In the genomic region with DNA sequence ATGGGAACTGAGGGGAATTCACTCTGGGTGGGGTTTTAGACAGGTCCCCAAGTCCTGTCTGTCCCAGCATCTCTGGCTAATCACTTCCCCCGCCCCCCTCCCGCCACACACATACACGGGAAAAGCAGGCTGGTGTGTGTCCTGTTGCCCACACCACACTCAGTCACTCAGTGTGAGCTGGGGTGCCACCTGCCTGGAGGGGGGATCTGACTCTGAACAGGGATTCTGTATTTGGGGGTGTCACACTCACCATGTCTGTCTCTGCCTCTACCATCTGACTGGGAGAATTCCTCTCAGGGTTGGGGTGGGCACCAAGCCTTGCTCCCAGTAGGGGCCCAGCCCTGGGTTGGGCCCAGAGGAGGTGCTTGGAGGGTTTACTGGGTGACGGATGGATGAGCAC, we compare ENCODE assay signal across 10 cellular contexts. TPM values are rescaled to one million over a fixed set of nuclear protein-coding genes. Genes with fewer than 3 reads are reported as not detected.
DNase-seq lines count a peak whose midpoint lies in the region; ATAC-seq and TF ChIP-seq lines count a peak whose summit lies in the region.
"Had no signal": no experiment of that assay in that cellular context is flagged by ENCODE, and none has a peak within 500 bp of the region (broad histone marks: within the 10 kb centered on the region; RNA-seq: fewer than 3 reads in every experiment).

No MANE protein-coding gene starts in this region.

- peaks cover 6 to 14% of the 10 kb centered on the region in 2 donors for H3K36me3 Mint-ChIP-seq in activated T-cell treated with anti-CD3 and anti-CD28 coated beads, Interleukin-2, amount 50 U/mL, for 72 hours (ENCODE audit: insufficient read depth in 2 of 2)
- H3K36me3 Mint-ChIP-seq in activated CD8-positive, alpha-beta T cell treated with anti-CD3 and anti-CD28 coated beads, Interleukin-2, amount 10 ng/mL, durations not matched to agents 7 days and 5 days (ENCODE audit: low read depth) = peaks cover 51% of the 10 kb centered on the region
- H3K36me3 Mint-ChIP-seq in immature natural killer cell = peaks cover 4 to 5% (median 5%) of the 10 kb centered on the region in 3 donors
- H3K36me3 Mint-ChIP-seq in stimulated activated naive B cell treated with anti-CD40 and anti-IgM and Interleukin-4, amounts not matched to agents 10 μg/mL and 1 μg/mL and 100 μg/mL, for 72 hours = peaks cover 48 to 62% of the 10 kb centered on the region in 2 donors

- H3K27me3 ChIP-seq in sigmoid colon = no peaks in the 10 kb centered on the region

- H3K4me1 Mint-ChIP-seq in activated T-cell treated with anti-CD3 and anti-CD28 coated beads, Interleukin-2, amount 50 U/mL, for 72 hours (ENCODE audit: low read depth) = peaks cover 95% of the 10 kb centered on the region
- peaks cover 98% of the 10 kb centered on the region for H3K4me1 Mint-ChIP-seq in activated CD8-positive, alpha-beta T cell treated with anti-CD3 and anti-CD28 coated beads, Interleukin-2, amount 10 ng/mL, durations not matched to agents 7 days and 5 days (ENCODE audit: low read depth)
- H3K4me1 Mint-ChIP-seq in immature natural killer cell = peaks cover 98 to 99% of the 10 kb centered on the region in 2 donors
- H3K4me1 Mint-ChIP-seq in stimulated activated naive B cell treated with anti-CD40 and anti-IgM and Interleukin-4, amounts not matched to agents 10 μg/mL and 1 μg/mL and 100 μg/mL, for 72 hours = peaks cover 72 to 100% of the 10 kb centered on the region in 2 donors

- H3K27me3 Mint-ChIP-seq in activated T-cell treated with anti-CD3 and anti-CD28 coated beads, Interleukin-2, amount 50 U/mL, for 72 hours (ENCODE audit: low read depth) = no peaks in the 10 kb centered on the region
- H3K27me3 Mint-ChIP-seq in activated CD8-positive, alpha-beta T cell treated with anti-CD3 and anti-CD28 coated beads, Interleukin-2, amount 10 ng/mL, durations not matched to agents 7 days and 5 days (ENCODE audit: low read depth) = no peaks in the 10 kb centered on the region
- peaks cover 21 to 53% (median 30%) of the 10 kb centered on the region in 3 donors for H3K27me3 Mint-ChIP-seq in immature natural killer cell (ENCODE audit: low read depth in 3 of 3)
- no peaks in the 10 kb centered on the region for H3K27me3 Mint-ChIP-seq in stimulated activated naive B cell treated with anti-CD40 and anti-IgM and Interleukin-4, amounts not matched to agents 10 μg/mL and 1 μg/mL and 100 μg/mL, for 72 hours

- TF ChIP-seq POLR2A in sigmoid colon (IDR thresholded peaks at IDR 0.05) = no peak

- no peaks in the 10 kb centered on the region for H3K9me3 Mint-ChIP-seq in activated T-cell treated with anti-CD3 and anti-CD28 coated beads, Interleukin-2, amount 50 U/mL, for 72 hours
- H3K9me3 Mint-ChIP-seq in activated CD8-positive, alpha-beta T cell treated with anti-CD3 and anti-CD28 coated beads, Interleukin-2, amount 10 ng/mL, durations not matched to agents 7 days and 5 days (ENCODE audit: insufficient read depth) = no peaks in the 10 kb centered on the region
- H3K9me3 Mint-ChIP-seq in immature natural killer cell = no peaks in the 10 kb centered on the region
- no peaks in the 10 kb centered on the region for H3K9me3 Mint-ChIP-seq in stimulated activated naive B cell treated with anti-CD40 and anti-IgM and Interleukin-4, amounts not matched to agents 10 μg/mL and 1 μg/mL and 100 μg/mL, for 72 hours

- POLR2A ChIA-PET in activated CD8-positive, alpha-beta T cell treated with anti-CD3 and anti-CD28 coated beads, Interleukin-2, amount 10 ng/mL, durations not matched to agents 7 days and 5 days (lab: Charles Lee) = no interaction called here

- H3K27ac ChIP-seq in sigmoid colon = peak overlapping the region in 1 of 4 donors; percentile 46

- no peak for TF ChIP-seq CTCF in sigmoid colon (IDR thresholded peaks at IDR 0.05)

- no peak for TF ChIP-seq EP300 in sigmoid colon (IDR thresholded peaks at IDR 0.05)

- CTCF ChIA-PET in activated CD8-positive, alpha-beta T cell treated with anti-CD3 and anti-CD28 coated beads, Interleukin-2, amount 10 ng/mL, durations not matched to agents 7 days and 5 days (lab: Charles Lee) = interaction anchor here (28.2 kb wide), 1 partner anchor 33 kb away, joined by 1088 read pairs; a partner anchor contains a TSS

- H3K4me3 Mint-ChIP-seq in activated T-cell treated with anti-CD3 and anti-CD28 coated beads, Interleukin-2, amount 50 U/mL, for 72 hours = peak overlapping the region; percentile 5 to 55
- H3K4me3 Mint-ChIP-seq in activated CD8-positive, alpha-beta T cell treated with anti-CD3 and anti-CD28 coated beads, Interleukin-2, amount 10 ng/mL, durations not matched to agents 7 days and 5 days = peak overlapping the region; percentile 26
- peak overlapping the region; percentile 81 to 91 (median 87) for H3K4me3 Mint-ChIP-seq in immature natural killer cell
- peak overlapping the region; percentile 3 to 29 for H3K4me3 Mint-ChIP-seq in stimulated activated naive B cell treated with anti-CD40 and anti-IgM and Interleukin-4, amounts not matched to agents 10 μg/mL and 1 μg/mL and 100 μg/mL, for 72 hours

- H3K4me1 ChIP-seq in sigmoid colon = peaks cover 0 to 73% (median 43%) of the 10 kb centered on the region in 4 donors

- intact Hi-C loops in sigmoid colon (cut with DNase I) = no loop called here

- no peak for DNase-seq in activated T-cell treated with anti-CD3 and anti-CD28 coated beads, Interleukin-2, amount 50 U/mL, for 72 hours
- no peak for DNase-seq in activated T-cell treated with anti-CD3 and anti-CD28 coated beads, Interleukin-2, amount 50 U/mL, for 48 hours
- DNase-seq in activated CD8-positive, alpha-beta T cell treated with anti-CD3 and anti-CD28 coated beads, Interleukin-2, amount 10 ng/mL, durations not matched to agents 7 days and 5 days = no peak
- DNase-seq in immature natural killer cell (no peak), Ammon's horn (ENCODE audit: low spot score) (no peak), sigmoid colon (no peak), NCI-H345 (lab: John Stamatoyannopoulos, UW) (no peak)
- DNase-seq in stimulated activated naive B cell treated with anti-CD40 and anti-IgM and Interleukin-4, amounts not matched to agents 10 μg/mL and 1 μg/mL and 100 μg/mL, for 72 hours = no peak
- DNase-seq: stimulated activated CD4-positive, alpha-beta T cell treated with anti-CD3 and anti-CD28 coated beads, Interleukin-15, amount 100 ng/mL, for 24 hours had no signal

- WGBS in sigmoid colon, 2 donors = 74 to 77% methylated on average over 4 of the region's 4 CpGs

- H3K36me3 ChIP-seq in sigmoid colon = peaks cover 0 to 4% (median under 1%) of the 10 kb centered on the region in 4 donors

- no peak for ATAC-seq in activated T-cell treated with anti-CD3 and anti-CD28 coated beads, Interleukin-2, amount 50 U/mL, for 72 hours (replicated peaks in 1 of 2)
- no peak for ATAC-seq in activated CD8-positive, alpha-beta T cell treated with anti-CD3 and anti-CD28 coated beads, Interleukin-2, amount 10 ng/mL, durations not matched to agents 7 days and 5 days
- no peak for ATAC-seq in stimulated activated naive B cell treated with anti-CD40 and anti-IgM and Interleukin-4, amounts not matched to agents 10 μg/mL and 1 μg/mL and 100 μg/mL, for 72 hours (replicated peaks)
- ATAC-seq: activated CD4-positive, CD25-positive, alpha-beta regulatory T cell treated with anti-CD3 and anti-CD28 coated beads, Interleukin-2, amount 50 U/mL, for 24 hours had no signal

- no peak overlapping the region for H3K27ac Mint-ChIP-seq in activated T-cell treated with anti-CD3 and anti-CD28 coated beads, Interleukin-2, amount 50 U/mL, for 72 hours
- peak overlapping the region; percentile 99 for H3K27ac Mint-ChIP-seq in activated CD8-positive, alpha-beta T cell treated with anti-CD3 and anti-CD28 coated beads, Interleukin-2, amount 10 ng/mL, durations not matched to agents 7 days and 5 days
- peak overlapping the region; percentile 98 to 100 (median 99) for H3K27ac Mint-ChIP-seq in immature natural killer cell
- peak overlapping the region; percentile 93 for H3K27ac Mint-ChIP-seq in stimulated activated naive B cell treated with anti-CD40 and anti-IgM and Interleukin-4, amounts not matched to agents 10 μg/mL and 1 μg/mL and 100 μg/mL, for 72 hours

- H3K4me3 ChIP-seq in sigmoid colon = no peak overlapping the region

- no peaks in the 10 kb centered on the region for H3K9me3 ChIP-seq in sigmoid colon

RNA-seq across cellular contexts. Expression of a gene that starts 31.1 kb away (rescaled TPM):
- total RNA-seq in activated T-cell treated with anti-CD3 and anti-CD28 coated beads, Interleukin-2, amount 50 U/mL, for 72 hours = 10 to 100 TPM; 33.3 to 37.4 TPM
- total RNA-seq in activated CD8-positive, alpha-beta T cell treated with anti-CD3 and anti-CD28 coated beads, Interleukin-2, amount 10 ng/mL, durations not matched to agents 7 days and 5 days = 10 to 100 TPM; 49.9 to 50.9 TPM
- polyA plus RNA-seq in immature natural killer cell (10 to 100 TPM in 1 of 3 donors, 1 to 10 TPM in 1, under 1 TPM in 1; 0.08 to 13.5 (median 5.3) TPM), sigmoid colon (10 to 100 TPM; 10.4 to 14.1 (median 12.0) TPM)
- total RNA-seq in sigmoid colon = 10 to 100 TPM; 13.2 to 32.5 (median 14.9) TPM

Comparison
In these comparisons a context has a peak if more than half of its experiments do, and no peak if none do; other contexts are left out.
1. H3K4me3 Mint-ChIP-seq: peak in every context shown above with its lines; median percentile 87 in immature natural killer cell; 30 in activated T-cell treated with anti-CD3 and anti-CD28 coated beads, Interleukin-2, amount 50 U/mL, for 72 hours; 26 in activated CD8-positive, alpha-beta T cell treated with anti-CD3 and anti-CD28 coated beads, Interleukin-2, amount 10 ng/mL, durations not matched to agents 7 days and 5 days; 16 in stimulated activated naive B cell treated with anti-CD40 and anti-IgM and Interleukin-4, amounts not matched to agents 10 μg/mL and 1 μg/mL and 100 μg/mL, for 72 hours.